ENCODE assay signal across 27 cellular contexts in the genomic region with DNA sequence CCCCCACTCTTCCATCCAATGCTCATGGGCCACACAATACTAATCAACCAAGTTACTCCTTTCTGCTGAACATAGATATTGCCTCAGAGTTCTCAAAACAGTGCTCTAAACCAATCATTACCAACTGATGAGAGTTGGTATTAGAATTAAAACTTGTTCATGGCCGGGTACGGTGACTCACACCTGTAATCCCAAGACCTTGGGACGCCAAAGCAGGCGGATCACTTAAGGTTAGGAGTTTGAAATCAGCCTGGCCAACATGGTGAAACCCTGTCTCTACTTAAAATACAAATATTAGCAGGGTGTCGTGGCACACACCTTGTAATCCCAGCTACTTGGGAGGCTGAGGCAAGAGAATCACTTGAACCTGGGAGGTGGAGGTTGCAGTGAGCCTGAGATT. TPM values are rescaled to one million over a fixed set of nuclear protein-coding genes. Genes with fewer than 3 reads are reported as not detected.
DNase-seq lines count a peak whose midpoint lies in the region; ATAC-seq and TF ChIP-seq lines count a peak whose summit lies in the region.
"Had no signal": no experiment of that assay in that cellular context is flagged by ENCODE, and none has a peak within 500 bp of the region (broad histone marks: within the 10 kb centered on the region; RNA-seq: fewer than 3 reads in every experiment).

No MANE protein-coding gene starts in this region.

- H3K36me3 ChIP-seq in mucosa of stomach (ENCODE audit: control insufficient read depth, insufficient read depth, low read length) = no peaks in the 10 kb centered on the region
- H3K36me3 ChIP-seq: breast epithelium, gastrocnemius medialis had no signal

- peak overlapping the region; percentile 10 for H3K27ac Mint-ChIP-seq in activated naive CD4-positive, alpha-beta T cell treated with anti-CD3 and anti-CD28 coated beads, Interleukin-2, amount 50 U/mL, for 24 hours
- H3K27ac Mint-ChIP-seq in activated naive CD4-positive, alpha-beta T cell treated with anti-CD3 and anti-CD28 coated beads, Interleukin-2, amount 50 U/mL, for 72 hours = no peak overlapping the region
- H3K27ac Mint-ChIP-seq: natural killer cell treated with Interleukin-12 subunit alpha and Interleukin-12 subunit beta and Interleukin-15 and Interleukin-18, amount 100 ng/mL, for 72 hours; stimulated activated memory B cell treated with anti-CD40 and anti-IgM and Interleukin-4, amounts not matched to agents 10 μg/mL and 1 μg/mL and 100 μg/mL, for 72 hours had no signal

- no peaks in the 10 kb centered on the region for H3K9me3 Mint-ChIP-seq in activated naive CD4-positive, alpha-beta T cell treated with anti-CD3 and anti-CD28 coated beads, Interleukin-2, amount 50 U/mL, for 24 hours
- no peaks in the 10 kb centered on the region for H3K9me3 Mint-ChIP-seq in activated naive CD4-positive, alpha-beta T cell treated with anti-CD3 and anti-CD28 coated beads, Interleukin-2, amount 50 U/mL, for 72 hours
- H3K9me3 Mint-ChIP-seq: CD4-positive, CD25-positive, alpha-beta regulatory T cell; natural killer cell treated with Interleukin-12 subunit alpha and Interleukin-12 subunit beta and Interleukin-15 and Interleukin-18, amount 100 ng/mL, for 72 hours; stimulated activated memory B cell treated with anti-CD40 and anti-IgM and Interleukin-4, amounts not matched to agents 10 μg/mL and 1 μg/mL and 100 μg/mL, for 72 hours had no signal

- no peak overlapping the region for H3K4me3 Mint-ChIP-seq in activated naive CD4-positive, alpha-beta T cell treated with anti-CD3 and anti-CD28 coated beads, Interleukin-2, amount 50 U/mL, for 24 hours
- H3K4me3 Mint-ChIP-seq: activated T-cell treated with anti-CD3 and anti-CD28 coated beads, Interleukin-2, amount 50 U/mL, for 4 hours; IgD-negative memory B cell; natural killer cell treated with Interleukin-12 subunit alpha and Interleukin-12 subunit beta and Interleukin-15 and Interleukin-18, amount 100 ng/mL, for 72 hours; stimulated activated memory B cell treated with anti-CD40 and anti-IgM and Interleukin-4, amounts not matched to agents 10 μg/mL and 1 μg/mL and 100 μg/mL, for 72 hours had no signal

- H3K4me3 ChIP-seq in epithelial cell of esophagus (ENCODE audit: low read length) = no peak overlapping the region
- H3K4me3 ChIP-seq in mucosa of stomach (ENCODE audit: low read length) = no peak overlapping the region
- H3K4me3 ChIP-seq: breast epithelium, gastrocnemius medialis, PC-9 had no signal

- DNase-seq in activated naive CD4-positive, alpha-beta T cell treated with anti-CD3 and anti-CD28 coated beads, Interleukin-2, amount 50 U/mL, for 72 hours (ENCODE audit: low spot score in 2 of 2) = no peak
- DNase-seq in epithelial cell of esophagus (ENCODE audit: low read depth) (peak; percentile 54), omental fat pad (ENCODE audit: low spot score) (no peak), NCI-H2196 treated with DMSO at 0.1 percent for 48 hours (lab: John Stamatoyannopoulos, UW; ENCODE audit: unreplicated experiment) (no peak)
- DNase-seq: activated CD4-positive, alpha-beta T cell treated with anti-CD3 and anti-CD28 coated beads for 48 hours; activated T-cell treated with anti-CD3 and anti-CD28 coated beads, Interleukin-2, amount 50 U/mL, for 4 hours; amygdala; CD4-positive, CD25-positive, alpha-beta regulatory T cell; effector memory CD4-positive, alpha-beta T cell; gastrocnemius medialis; NCI-H1092 treated with DMSO at 0.1 percent for 48 hours; NCI-H187 treated with DMSO at 0.1 percent for 48 hours; NCI-H524 treated with DMSO at 0.1 percent for 48 hours; PC-9; right cardiac atrium; Right ventricle myocardium superior; stimulated activated CD4-positive, alpha-beta T cell treated with anti-CD3 and anti-CD28 coated beads, Interleukin-4, amount 100 ng/mL, for 4 hours; T-helper 2 cell had no signal

- H3K36me3 Mint-ChIP-seq in activated naive CD4-positive, alpha-beta T cell treated with anti-CD3 and anti-CD28 coated beads, Interleukin-2, amount 50 U/mL, for 24 hours = peaks cover 19% of the 10 kb centered on the region
- peaks cover 11 to 30% of the 10 kb centered on the region in 2 donors for H3K36me3 Mint-ChIP-seq in activated naive CD4-positive, alpha-beta T cell treated with anti-CD3 and anti-CD28 coated beads, Interleukin-2, amount 50 U/mL, for 72 hours

- no peaks in the 10 kb centered on the region for H3K9me3 ChIP-seq in mucosa of stomach (ENCODE audit: control insufficient read depth, low read length)
- H3K9me3 ChIP-seq: breast epithelium, gastrocnemius medialis had no signal

- peak overlapping the region; percentile 3 for H3K9ac ChIP-seq in mucosa of stomach (ENCODE audit: low read length)

- TF ChIP-seq CTCF in epithelial cell of esophagus (IDR thresholded peaks at IDR 0.05; ENCODE audit: insufficient read depth, low read depth, low read length, missing control alignments) (no peak), omental fat pad (IDR thresholded peaks at IDR 0.05) (no peak)

- ATAC-seq in activated naive CD4-positive, alpha-beta T cell treated with anti-CD3 and anti-CD28 coated beads, Interleukin-2, amount 50 U/mL, for 72 hours = no peak
- ATAC-seq in GM21619 (IDR thresholded peaks at IDR 0.05; ENCODE audit: unreplicated experiment) (no peak), omental fat pad (ENCODE audit: low FRiP score) (no peak), GM19324 (IDR thresholded peaks at IDR 0.05; ENCODE audit: low FRiP score, unreplicated experiment) (no peak)
- ATAC-seq: activated T-cell treated with anti-CD3 and anti-CD28 coated beads, Interleukin-2, amount 50 U/mL, for 4 hours; gastrocnemius medialis; left lobe of liver; natural killer cell treated with Interleukin-12 subunit alpha and Interleukin-12 subunit beta and Interleukin-15 and Interleukin-18, amount 100 ng/mL, for 72 hours; right cardiac atrium; stimulated activated memory B cell treated with anti-CD40 and anti-IgM and Interleukin-4, amounts not matched to agents 10 μg/mL and 1 μg/mL and 100 μg/mL, for 72 hours had no signal

- peaks cover 50% of the 10 kb centered on the region for H3K4me1 ChIP-seq in mucosa of stomach (ENCODE audit: control insufficient read depth, insufficient read depth, low read length)

- H3K4me1 Mint-ChIP-seq in activated naive CD4-positive, alpha-beta T cell treated with anti-CD3 and anti-CD28 coated beads, Interleukin-2, amount 50 U/mL, for 24 hours = peaks cover 86% of the 10 kb centered on the region

- H3K27me3 Mint-ChIP-seq in activated naive CD4-positive, alpha-beta T cell treated with anti-CD3 and anti-CD28 coated beads, Interleukin-2, amount 50 U/mL, for 24 hours = no peaks in the 10 kb centered on the region
- H3K27me3 Mint-ChIP-seq: CD4-positive, CD25-positive, alpha-beta regulatory T cell; IgD-negative memory B cell; natural killer cell treated with Interleukin-12 subunit alpha and Interleukin-12 subunit beta and Interleukin-15 and Interleukin-18, amount 100 ng/mL, for 72 hours; stimulated activated memory B cell treated with anti-CD40 and anti-IgM and Interleukin-4, amounts not matched to agents 10 μg/mL and 1 μg/mL and 100 μg/mL, for 72 hours had no signal

- H3K27me3 ChIP-seq in mucosa of stomach (ENCODE audit: control insufficient read depth, insufficient read depth, low read length) = no peaks in the 10 kb centered on the region
- H3K27me3 ChIP-seq: breast epithelium, gastrocnemius medialis had no signal

RNA-seq across cellular contexts. Expression of a gene that starts 8.2 kb away (rescaled TPM):
- total RNA-seq in activated naive CD4-positive, alpha-beta T cell treated with anti-CD3 and anti-CD28 coated beads, Interleukin-2, amount 50 U/mL, for 72 hours = 10 to 100 TPM; 48.4 to 64.7 TPM
- 10 to 100 TPM; 75.5 to 99.9 (median 86.8) TPM for total RNA-seq in omental fat pad
